ENCODE assay signal across 8 cellular contexts in the genomic region with DNA sequence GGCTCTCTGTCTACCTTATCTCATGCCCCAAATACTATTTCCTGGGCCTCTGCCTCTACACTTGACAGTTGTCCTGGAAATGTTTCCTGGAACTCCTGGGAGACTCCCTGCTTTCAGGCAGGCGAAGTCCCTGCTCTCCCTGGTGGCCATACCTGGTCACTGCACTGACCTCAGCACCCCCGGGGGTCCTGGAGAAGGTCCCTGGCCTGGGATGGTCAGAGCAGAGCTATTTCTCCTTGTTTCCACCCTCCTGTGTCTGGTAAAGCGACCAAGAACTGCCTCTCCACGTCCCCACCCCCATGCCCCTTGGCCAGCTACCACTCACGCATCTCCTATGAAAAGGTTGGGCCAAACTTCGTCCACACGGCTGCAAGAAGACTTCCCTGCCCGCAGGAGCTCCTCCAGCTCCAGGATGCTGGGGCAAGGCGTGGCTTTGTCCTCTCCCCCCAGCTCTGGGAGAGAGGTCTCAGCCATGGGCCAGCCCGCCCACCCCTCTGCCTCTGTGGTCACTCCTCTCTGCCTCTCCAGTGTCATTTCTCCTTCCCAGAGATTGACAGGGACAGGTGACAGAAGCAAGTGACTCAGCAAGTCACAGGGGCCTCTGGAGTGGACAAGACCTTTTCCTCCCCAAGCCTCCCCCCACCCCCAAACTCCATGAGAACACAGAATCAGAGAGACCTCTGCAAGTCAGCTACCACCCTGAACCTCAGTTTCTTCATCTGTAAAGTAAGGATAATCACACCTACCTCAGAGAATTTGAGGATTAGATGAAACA. TPM values are rescaled to one million over a fixed set of nuclear protein-coding genes. Genes with fewer than 3 reads are reported as not detected.
DNase-seq lines count a peak whose midpoint lies in the region; ATAC-seq and TF ChIP-seq lines count a peak whose summit lies in the region.

No MANE protein-coding gene starts in this region.

- H3K36me3 Mint-ChIP-seq in brain (no peaks in the 10 kb centered on the region), mesothelial cell of epicardium (no peaks in the 10 kb centered on the region)

- ATAC-seq in HG03097 (IDR thresholded peaks at IDR 0.05; ENCODE audit: low FRiP score, unreplicated experiment) (no peak), GM19328 (IDR thresholded peaks at IDR 0.05; ENCODE audit: unreplicated experiment) (no peak)

- H3K4me1 Mint-ChIP-seq in brain (peaks cover 54% of the 10 kb centered on the region), mesothelial cell of epicardium (peaks cover 27% of the 10 kb centered on the region)

- peak overlapping the region in 3 of 5 experiments; percentile 58 to 99 (median 94) for H3K27ac Mint-ChIP-seq in brain
- peak overlapping the region; percentile 41 for H3K27ac Mint-ChIP-seq in mesothelial cell of epicardium

- H3K4me3 Mint-ChIP-seq in brain = peak overlapping the region in 4 of 5 experiments; percentile 58 to 87 (median 72)
- H3K4me3 Mint-ChIP-seq in mesothelial cell of epicardium = no peak overlapping the region

- DNase-seq in DMS53 treated with DMSO at 0.1 percent for 48 hours (lab: John Stamatoyannopoulos, UW; ENCODE audit: unreplicated experiment) = peak; percentile 6
- DNase-seq in HuH-7 (ENCODE audit: low spot score) = peak; percentile 90
- DNase-seq in mesothelial cell of epicardium (ENCODE audit: low spot score in 2 of 2, unreplicated experiment in 2 of 2) = no peak
- no peak for DNase-seq in GM19238 (ENCODE audit: insufficient read length, low spot score)
- DNase-seq in activated CD4-positive, alpha-beta T cell treated with anti-CD3 and anti-CD28 coated beads, Interleukin-2, amount 50 U/mL, for 4 hours = no peak

- peak; percentile 50 to 66 for TF ChIP-seq CTCF in brain (conservative IDR thresholded peaks at IDR 0.05)
- TF ChIP-seq CTCF in mesothelial cell of epicardium (IDR thresholded peaks at IDR 0.05; ENCODE audit: unreplicated experiment) = peak; percentile 68

- H3K9me3 Mint-ChIP-seq in brain = no peaks in the 10 kb centered on the region
- no peaks in the 10 kb centered on the region for H3K9me3 Mint-ChIP-seq in mesothelial cell of epicardium

- H3K27me3 Mint-ChIP-seq in brain (peaks cover 9% of the 10 kb centered on the region), mesothelial cell of epicardium (ENCODE audit: low read depth) (no peaks in the 10 kb centered on the region)

RNA-seq across cellular contexts. Expression of gene SAMD8, which starts 2.6 kb away (rescaled TPM):
- 5.6 TPM for polyA plus RNA-seq in brain (ENCODE audit: insufficient read depth, low read depth, low replicate concordance)
- total RNA-seq in mesothelial cell of epicardium = 25.6 to 27.8 TPM (median 26.4 TPM) in 3 replicates

Comparison
In these comparisons a context has a peak if more than half of its experiments do, and no peak if none do; other contexts are left out.
1. DNase-seq: peak in DMS53 treated with DMSO at 0.1 percent for 48 hours (single experiment) and HuH-7 (single experiment); none in mesothelial cell of epicardium (0 of 2), GM19238 (single experiment) and activated CD4-positive, alpha-beta T cell treated with anti-CD3 and anti-CD28 coated beads, Interleukin-2, amount 50 U/mL, for 4 hours (0 of 2).